2 cellular contexts compared by ENCODE assay signal in the genomic region with DNA sequence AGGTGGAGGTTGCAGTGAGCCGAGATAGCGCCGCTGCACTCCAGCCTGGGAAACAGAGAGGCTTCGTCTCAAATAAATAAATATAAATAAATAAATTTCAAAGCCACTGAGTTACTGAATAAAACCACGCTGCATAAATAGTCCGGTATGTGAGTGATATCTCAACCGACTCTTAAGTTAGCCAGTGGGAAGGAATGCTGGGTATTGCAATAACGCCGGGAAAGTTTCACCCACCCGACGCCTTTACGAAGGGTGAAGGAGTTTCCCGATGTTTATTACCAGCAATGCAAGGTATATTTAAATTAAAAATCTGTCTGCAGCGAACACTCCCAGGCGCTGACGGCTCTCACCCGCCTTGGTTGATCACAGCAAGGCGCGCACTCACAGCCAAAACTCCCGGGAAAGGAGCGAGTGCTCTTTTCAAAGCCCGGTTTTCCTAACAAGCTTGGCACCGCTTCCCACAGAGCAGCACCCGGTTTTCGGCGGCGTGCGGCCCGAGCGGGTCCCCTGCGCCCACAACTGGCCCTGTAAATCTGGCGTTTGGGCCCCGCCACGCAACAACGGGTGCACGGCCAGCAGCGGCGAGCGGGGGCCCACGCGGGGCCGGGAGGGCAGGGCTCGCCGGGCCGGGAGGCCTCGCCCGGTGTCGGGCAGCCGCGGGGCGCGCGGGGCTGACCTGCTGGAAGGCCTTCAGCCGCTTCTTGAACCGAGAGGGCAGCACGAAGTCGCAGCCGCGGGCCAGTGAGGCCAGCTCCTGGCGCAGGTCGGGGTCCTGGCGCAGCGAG.
TF ChIP-seq lines count a peak whose summit lies in the region.

No MANE protein-coding gene starts in this region.

TF ChIP-seq in endothelial cell of umbilical vein, 7 proteins besides CTCF, POLR2A, EP300 and RAD21:
- TF ChIP-seq POLR2AphosphoS5 (IDR thresholded peaks at IDR 0.05; ENCODE audit: insufficient read depth, low read depth, low read length) (no peak), EZH2 (IDR thresholded peaks at IDR 0.05; ENCODE audit: borderline replicate concordance, low read depth, low read length, severe bottlenecking) (peak; percentile 75)
- TF ChIP-seq, protein P1, sequence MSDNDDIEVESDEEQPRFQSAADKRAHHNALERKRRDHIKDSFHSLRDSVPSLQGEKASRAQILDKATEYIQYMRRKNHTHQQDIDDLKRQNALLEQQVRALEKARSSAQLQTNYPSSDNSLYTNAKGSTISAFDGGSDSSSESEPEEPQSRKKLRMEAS (IDR thresholded peaks at IDR 0.05; ENCODE audit: insufficient read depth, insufficient read length) = no peak
TF ChIP-seq in endothelial cell of umbilical vein: peak in this region for 1.

TF ChIP-seq in neural cell, 6 proteins besides CTCF, POLR2A, EP300 and RAD21:
- TF ChIP-seq SMC3 (conservative IDR thresholded peaks at IDR 0.05; ENCODE audit: poor library complexity) (no peak), POLR2AphosphoS5 (IDR thresholded peaks at IDR 0.05) (no peak), EZH2 (IDR thresholded peaks at IDR 0.05; ENCODE audit: borderline replicate concordance, insufficient read depth, low read length, poor library complexity, severe bottlenecking) (no peak), MXI1 (conservative IDR thresholded peaks at IDR 0.05; ENCODE audit: poor library complexity, severe bottlenecking) (no peak), TAF1 (IDR thresholded peaks at IDR 0.05; ENCODE audit: low read depth) (no peak)
- TF ChIP-seq, protein P2, sequence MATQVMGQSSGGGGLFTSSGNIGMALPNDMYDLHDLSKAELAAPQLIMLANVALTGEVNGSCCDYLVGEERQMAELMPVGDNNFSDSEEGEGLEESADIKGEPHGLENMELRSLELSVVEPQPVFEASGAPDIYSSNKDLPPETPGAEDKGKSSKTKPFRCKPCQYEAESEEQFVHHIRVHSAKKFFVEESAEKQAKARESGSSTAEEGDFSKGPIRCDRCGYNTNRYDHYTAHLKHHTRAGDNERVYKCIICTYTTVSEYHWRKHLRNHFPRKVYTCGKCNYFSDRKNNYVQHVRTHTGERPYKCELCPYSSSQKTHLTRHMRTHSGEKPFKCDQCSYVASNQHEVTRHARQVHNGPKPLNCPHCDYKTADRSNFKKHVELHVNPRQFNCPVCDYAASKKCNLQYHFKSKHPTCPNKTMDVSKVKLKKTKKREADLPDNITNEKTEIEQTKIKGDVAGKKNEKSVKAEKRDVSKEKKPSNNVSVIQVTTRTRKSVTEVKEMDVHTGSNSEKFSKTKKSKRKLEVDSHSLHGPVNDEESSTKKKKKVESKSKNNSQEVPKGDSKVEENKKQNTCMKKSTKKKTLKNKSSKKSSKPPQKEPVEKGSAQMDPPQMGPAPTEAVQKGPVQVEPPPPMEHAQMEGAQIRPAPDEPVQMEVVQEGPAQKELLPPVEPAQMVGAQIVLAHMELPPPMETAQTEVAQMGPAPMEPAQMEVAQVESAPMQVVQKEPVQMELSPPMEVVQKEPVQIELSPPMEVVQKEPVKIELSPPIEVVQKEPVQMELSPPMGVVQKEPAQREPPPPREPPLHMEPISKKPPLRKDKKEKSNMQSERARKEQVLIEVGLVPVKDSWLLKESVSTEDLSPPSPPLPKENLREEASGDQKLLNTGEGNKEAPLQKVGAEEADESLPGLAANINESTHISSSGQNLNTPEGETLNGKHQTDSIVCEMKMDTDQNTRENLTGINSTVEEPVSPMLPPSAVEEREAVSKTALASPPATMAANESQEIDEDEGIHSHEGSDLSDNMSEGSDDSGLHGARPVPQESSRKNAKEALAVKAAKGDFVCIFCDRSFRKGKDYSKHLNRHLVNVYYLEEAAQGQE (IDR thresholded peaks at IDR 0.05; ENCODE audit: borderline replicate concordance) = no peak
